32 cellular contexts compared by ENCODE assay signal in genomic region chr3:28891485-28891884, GRCh38.
"Had no signal": no experiment of that assay in that cellular context is flagged by ENCODE, and none has a peak within 500 bp of the region (broad histone marks: within the 10 kb centered on the region; RNA-seq: fewer than 3 reads in every experiment).

No MANE protein-coding gene starts in this region.

- H3K9me3 ChIP-seq: SJCRH30 had no signal

- ATAC-seq: Panc1, Right ventricle myocardium inferior, SK-N-SH treated with all-trans-retinoic acid at 6 μM for 48 hours, T-cell had no signal

- DNase-seq: Karpas-422, NCI-H1048, NCI-H1092 treated with DMSO at 0.1 percent for 48 hours, NCI-H1105 treated with DMSO at 0.1 percent for 48 hours, NCI-H1417, NCI-H1436, NCI-H146, NCI-H1694, NCI-H187, NCI-H1930, NCI-H2029 treated with DMSO at 0.1 percent for 48 hours, NCI-H2081 treated with DMSO at 0.1 percent for 48 hours, NCI-H2107, NCI-H2171, NCI-H226, NCI-H446 treated with DMSO at 0.1 percent for 48 hours, NCI-H510A, NCI-H524, NCI-H526, NCI-H69, NCI-H748 treated with DMSO at 0.1 percent for 48 hours, NCI-H82, PC-9, SHP77, SIG-M5, SJCRH30, T-cell had no signal

- H3K27me3 ChIP-seq: SJCRH30 had no signal

- H2AFZ ChIP-seq: PC-9 had no signal

- H3K4me2 ChIP-seq: PC-9 had no signal

- H3K4me3 ChIP-seq: PC-9, SJCRH30, SK-N-MC had no signal

- H3K36me3 ChIP-seq: SJCRH30 had no signal

- H3K27ac ChIP-seq: PC-9, RWPE1, SJCRH30, SK-N-MC had no signal
